24 cellular contexts compared by ENCODE assay signal in genomic region chr17:7408863-7409262, GRCh38.
DNase-seq lines count a peak whose midpoint lies in the region; ATAC-seq lines count a peak whose summit lies in the region.
"Had no signal": no experiment of that assay in that cellular context is flagged by ENCODE, and none has a peak within 500 bp of the region (broad histone marks: within the 10 kb centered on the region; RNA-seq: fewer than 3 reads in every experiment).

No MANE protein-coding gene starts in this region.

- H3K9me3 Mint-ChIP-seq in activated T-cell treated with anti-CD3 and anti-CD28 coated beads, Interleukin-2, amount 50 U/mL, for 24 hours: no peaks in the 10 kb centered on the region
- H3K9me3 Mint-ChIP-seq in activated naive CD8-positive, alpha-beta T cell (ENCODE audit: low read depth): no peaks in the 10 kb centered on the region
- H3K9me3 Mint-ChIP-seq in memory B cell: no peaks in the 10 kb centered on the region
- H3K9me3 Mint-ChIP-seq in stimulated activated naive CD8-positive, alpha-beta T cell treated with anti-CD3 and anti-CD28 coated beads, Interleukin-15, amount 100 ng/mL, for 72 hours: no peaks in the 10 kb centered on the region
- H3K9me3 Mint-ChIP-seq: effector memory CD8-positive, alpha-beta T cell had no signal

- no peak overlapping the region for H3K4me3 Mint-ChIP-seq in activated T-cell treated with anti-CD3 and anti-CD28 coated beads, Interleukin-2, amount 50 U/mL, for 24 hours
- peak overlapping the region; percentile 44 for H3K4me3 Mint-ChIP-seq in activated naive CD8-positive, alpha-beta T cell
- peak overlapping the region; percentile 42 for H3K4me3 Mint-ChIP-seq in memory B cell
- H3K4me3 Mint-ChIP-seq in stimulated activated naive CD8-positive, alpha-beta T cell treated with anti-CD3 and anti-CD28 coated beads, Interleukin-15, amount 100 ng/mL, for 72 hours: peak overlapping the region; percentile 13 to 22

- peaks cover under 1% of the 10 kb centered on the region for H3K36me3 Mint-ChIP-seq in activated T-cell treated with anti-CD3 and anti-CD28 coated beads, Interleukin-2, amount 50 U/mL, for 24 hours (ENCODE audit: low read depth)
- no peaks in the 10 kb centered on the region for H3K36me3 Mint-ChIP-seq in activated naive CD8-positive, alpha-beta T cell
- H3K36me3 Mint-ChIP-seq in memory B cell: no peaks in the 10 kb centered on the region

- peak overlapping the region; percentile 36 for H3K27ac Mint-ChIP-seq in activated T-cell treated with anti-CD3 and anti-CD28 coated beads, Interleukin-2, amount 50 U/mL, for 24 hours
- no peak overlapping the region for H3K27ac Mint-ChIP-seq in activated naive CD8-positive, alpha-beta T cell
- H3K27ac Mint-ChIP-seq in memory B cell: no peak overlapping the region
- H3K27ac Mint-ChIP-seq in stimulated activated naive CD8-positive, alpha-beta T cell treated with anti-CD3 and anti-CD28 coated beads, Interleukin-15, amount 100 ng/mL, for 72 hours: no peak overlapping the region
- H3K27ac Mint-ChIP-seq: effector memory CD8-positive, alpha-beta T cell had no signal

- H3K27me3 Mint-ChIP-seq in activated T-cell treated with anti-CD3 and anti-CD28 coated beads, Interleukin-2, amount 50 U/mL, for 24 hours: peaks cover 8% of the 10 kb centered on the region
- no peaks in the 10 kb centered on the region for H3K27me3 Mint-ChIP-seq in activated naive CD8-positive, alpha-beta T cell
- H3K27me3 Mint-ChIP-seq in memory B cell: peaks cover 16% of the 10 kb centered on the region
- peaks cover 10% of the 10 kb centered on the region for H3K27me3 Mint-ChIP-seq in stimulated activated naive CD8-positive, alpha-beta T cell treated with anti-CD3 and anti-CD28 coated beads, Interleukin-15, amount 100 ng/mL, for 72 hours
- H3K27me3 Mint-ChIP-seq: effector memory CD8-positive, alpha-beta T cell had no signal

- DNase-seq in activated T-cell treated with anti-CD3 and anti-CD28 coated beads, Interleukin-2, amount 50 U/mL, for 24 hours: no peak
- no peak for DNase-seq in activated T-cell treated with anti-CD3 and anti-CD28 coated beads for 4 hours
- no peak for DNase-seq in memory B cell (ENCODE audit: low spot score in 2 of 2)
- DNase-seq in stimulated activated naive CD8-positive, alpha-beta T cell treated with anti-CD3 and anti-CD28 coated beads, Interleukin-15, amount 100 ng/mL, for 72 hours: no peak
- no peak for DNase-seq in NCI-H1092 treated with DMSO at 0.1 percent for 48 hours (lab: John Stamatoyannopoulos, UW)
- DNase-seq in stimulated activated CD4-positive, alpha-beta T cell treated with anti-CD3 and anti-CD28 coated beads, Interleukin-15, amount 100 ng/mL, for 24 hours: no peak
- DNase-seq in NCI-H510A treated with DMSO at 0.1 percent for 48 hours (lab: John Stamatoyannopoulos, UW): no peak
- DNase-seq: adrenal gland, DMS53, esophagus squamous epithelium, GDM1, hippocampal formation, left ventricle myocardium inferior, midbrain, NCI-H1092, NCI-H1930, NCI-H345, OCI-M1, T-helper 9 cell had no signal

- peaks cover 7% of the 10 kb centered on the region for H3K4me1 Mint-ChIP-seq in activated T-cell treated with anti-CD3 and anti-CD28 coated beads, Interleukin-2, amount 50 U/mL, for 24 hours (ENCODE audit: low read depth)
- H3K4me1 Mint-ChIP-seq in activated naive CD8-positive, alpha-beta T cell (ENCODE audit: low read depth): peaks cover 10% of the 10 kb centered on the region
- H3K4me1 Mint-ChIP-seq in memory B cell: peaks cover 10% of the 10 kb centered on the region
- H3K4me1 Mint-ChIP-seq in stimulated activated naive CD8-positive, alpha-beta T cell treated with anti-CD3 and anti-CD28 coated beads, Interleukin-15, amount 100 ng/mL, for 72 hours: peaks cover 25% of the 10 kb centered on the region

- ATAC-seq in memory B cell (ENCODE audit: low read depth): no peak
- ATAC-seq in stimulated activated naive CD8-positive, alpha-beta T cell treated with anti-CD3 and anti-CD28 coated beads, Interleukin-15, amount 100 ng/mL, for 72 hours: no peak
- ATAC-seq: HCT116, sciatic nerve, SK-N-SH treated with all-trans-retinoic acid at 6 μM for 48 hours had no signal
